ENCODE assay signal across 27 cellular contexts in the genomic region with DNA sequence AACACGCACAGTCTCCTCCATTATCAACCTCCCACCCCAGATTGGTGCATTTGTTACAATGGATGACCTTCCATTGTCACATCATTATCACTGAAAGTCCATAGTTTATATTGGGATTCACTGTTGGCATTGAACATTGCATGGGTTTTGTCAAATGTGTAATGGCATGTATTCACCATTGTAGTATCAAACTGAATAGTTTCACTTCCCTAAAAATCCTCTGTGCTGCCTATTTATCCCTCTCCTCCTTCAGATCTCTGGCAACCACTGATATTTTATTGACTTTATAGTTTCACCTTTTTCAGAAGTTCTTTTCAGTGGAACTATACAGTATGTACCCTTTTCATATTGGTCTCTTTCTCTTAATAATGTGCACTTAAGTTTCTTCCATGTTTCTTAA.
"Had no signal": no experiment of that assay in that cellular context is flagged by ENCODE, and none has a peak within 500 bp of the region (broad histone marks: within the 10 kb centered on the region; RNA-seq: fewer than 3 reads in every experiment).

No MANE protein-coding gene starts in this region.

- H3K4me3 ChIP-seq: dorsolateral prefrontal cortex, hepatocyte, left lung, lung, right lobe of liver, skin epidermis, tibial nerve had no signal

- H3K27ac Mint-ChIP-seq: activated naive CD8-positive, alpha-beta T cell treated with anti-CD3 and anti-CD28 coated beads for 36 hours; activated T-cell treated with anti-CD3 and anti-CD28 coated beads, Interleukin-2, amount 50 U/mL, for 24 hours; effector memory CD8-positive, alpha-beta T cell; immature natural killer cell; naive thymus-derived CD4-positive, alpha-beta T cell; stimulated activated naive CD8-positive, alpha-beta T cell treated with anti-CD3 and anti-CD28 coated beads, Interleukin-15, Interleukin-2, amounts not matched to agents 100 ng/mL and 50 ng/mL, for 24 hours had no signal

- H3K4me1 Mint-ChIP-seq: activated naive CD8-positive, alpha-beta T cell treated with anti-CD3 and anti-CD28 coated beads for 36 hours; central memory CD8-positive, alpha-beta T cell; immature natural killer cell; naive thymus-derived CD4-positive, alpha-beta T cell; neural crest cell had no signal

- H3K36me3 ChIP-seq: left lung, right lobe of liver, tibial nerve had no signal

- H3K27ac ChIP-seq: dorsolateral prefrontal cortex, hepatocyte, left lung, right lobe of liver, skin epidermis, tibial nerve had no signal

- ATAC-seq: effector memory CD8-positive, alpha-beta T cell; esophagus mucosa; left lung; naive thymus-derived CD4-positive, alpha-beta T cell; right lobe of liver had no signal

- H3K79me2 ChIP-seq: hepatocyte had no signal

- H3K4me1 ChIP-seq: left lung, right lobe of liver, tibial nerve had no signal

- H3K27me3 Mint-ChIP-seq: activated naive CD8-positive, alpha-beta T cell treated with anti-CD3 and anti-CD28 coated beads for 36 hours; activated T-cell treated with anti-CD3 and anti-CD28 coated beads, Interleukin-2, amount 50 U/mL, for 24 hours; central memory CD8-positive, alpha-beta T cell; effector memory CD8-positive, alpha-beta T cell; naive thymus-derived CD4-positive, alpha-beta T cell; stimulated activated naive CD8-positive, alpha-beta T cell treated with anti-CD3 and anti-CD28 coated beads, Interleukin-15, Interleukin-2, amounts not matched to agents 100 ng/mL and 50 ng/mL, for 24 hours had no signal

- H3K4me3 Mint-ChIP-seq: activated naive CD8-positive, alpha-beta T cell treated with anti-CD3 and anti-CD28 coated beads for 36 hours; activated T-cell treated with anti-CD3 and anti-CD28 coated beads, Interleukin-2, amount 50 U/mL, for 24 hours; central memory CD8-positive, alpha-beta T cell; effector memory CD8-positive, alpha-beta T cell; immature natural killer cell; naive thymus-derived CD4-positive, alpha-beta T cell; neural crest cell; stimulated activated naive CD8-positive, alpha-beta T cell treated with anti-CD3 and anti-CD28 coated beads, Interleukin-15, Interleukin-2, amounts not matched to agents 100 ng/mL and 50 ng/mL, for 24 hours had no signal

- FAIRE-seq: astrocyte, colon, endothelial cell of umbilical vein, frontal cortex, urothelium cell line had no signal

- DNase-seq: activated CD4-positive, alpha-beta T cell treated with anti-CD3 and anti-CD28 coated beads for 1 hour; activated CD8-positive, alpha-beta memory T cell treated with anti-CD3 and anti-CD28 coated beads, Interleukin-2, amount 50 U/mL, for 4 hours; activated naive CD4-positive, alpha-beta T cell treated with Interleukin-2 at 50 U/mL for 16 hours; activated naive CD8-positive, alpha-beta T cell treated with anti-CD3 and anti-CD28 coated beads for 36 hours; activated T-cell treated with anti-CD3 and anti-CD28 coated beads, Interleukin-2, amount 50 U/mL, for 24 hours; dorsolateral prefrontal cortex; effector memory CD8-positive, alpha-beta T cell; glutamatergic neuron; immature natural killer cell; left lung; naive thymus-derived CD4-positive, alpha-beta T cell; occipital lobe; right lobe of liver; stimulated activated CD4-positive, alpha-beta T cell treated with anti-CD3 and anti-CD28 coated beads, Interleukin-1b, Interleukin-23, amount 100 ng/mL, for 48 hours had no signal

- H3K9me3 Mint-ChIP-seq: neural crest cell; stimulated activated naive CD8-positive, alpha-beta T cell treated with anti-CD3 and anti-CD28 coated beads, Interleukin-15, Interleukin-2, amounts not matched to agents 100 ng/mL and 50 ng/mL, for 24 hours had no signal

- H3K27me3 ChIP-seq: dorsolateral prefrontal cortex, hepatocyte, left lung, right lobe of liver, tibial nerve had no signal

- H3K9me3 ChIP-seq: left lung, right lobe of liver, tibial nerve had no signal

- H2AFZ ChIP-seq: hepatocyte had no signal

- H3K4me2 ChIP-seq: hepatocyte had no signal

- H3K36me3 Mint-ChIP-seq: activated naive CD8-positive, alpha-beta T cell treated with anti-CD3 and anti-CD28 coated beads for 36 hours; immature natural killer cell; naive thymus-derived CD4-positive, alpha-beta T cell had no signal
